20 cellular contexts compared by ENCODE assay signal in genomic region chr5:110969502-110969901, GRCh38.
DNase-seq lines count a peak whose midpoint lies in the region; TF ChIP-seq lines count a peak whose summit lies in the region.
"Had no signal": no experiment of that assay in that cellular context is flagged by ENCODE, and none has a peak within 500 bp of the region (broad histone marks: within the 10 kb centered on the region; RNA-seq: fewer than 3 reads in every experiment).

No MANE protein-coding gene starts in this region.

- DNase-seq in NCI-H187 treated with DMSO at 0.1 percent for 48 hours (lab: John Stamatoyannopoulos, UW) (peak; percentile 37), NCI-H187 (lab: John Stamatoyannopoulos, UW) (no peak), NCI-H1436 (lab: John Stamatoyannopoulos, UW) (peak; percentile 55), NCI-H345 treated with DMSO at 0.1 percent for 48 hours (lab: John Stamatoyannopoulos, UW; ENCODE audit: unreplicated experiment) (peak; percentile 54), epithelial cell of esophagus (ENCODE audit: low read depth) (peak; percentile 9), G401 (ENCODE audit: low spot score) (no peak)
- no peak for DNase-seq in stimulated activated CD4-positive, alpha-beta T cell treated with anti-CD3 and anti-CD28 coated beads, Interleukin-2, amount 100 ng/mL, for 24 hours
- no peak for DNase-seq in activated CD8-positive, alpha-beta memory T cell treated with anti-CD3 and anti-CD28 coated beads, Interleukin-2, amount 50 U/mL, for 4 hours
- DNase-seq: Calu3; CD4-positive, alpha-beta T cell; DMS79 treated with DMSO at 0.1 percent for 48 hours; Karpas-422; NCI-H2029; NCI-H2227 treated with DMSO at 0.1 percent for 48 hours; NCI-H526 treated with DMSO at 0.1 percent for 48 hours; OCI-M1; RPMI8226; SHP77 treated with DMSO at 0.1 percent for 48 hours; SK-N-SH had no signal

- no peak overlapping the region for H3K4me3 ChIP-seq in epithelial cell of esophagus (ENCODE audit: low read length)
- H3K4me3 ChIP-seq: HAP-1 had no signal

- TF ChIP-seq CTCF in epithelial cell of esophagus (IDR thresholded peaks at IDR 0.05; ENCODE audit: insufficient read depth, low read depth, low read length, missing control alignments) = no peak

- in situ Hi-C loops in G401 (cut with HindIII; ENCODE audit: low sequenced_read_pairs) = no loop called here

Comparison
In these comparisons a context has a peak if more than half of its experiments do, and no peak if none do; other contexts are left out.
1. DNase-seq: peak in NCI-H187 treated with DMSO at 0.1 percent for 48 hours (single experiment), NCI-H1436 (single experiment), NCI-H345 treated with DMSO at 0.1 percent for 48 hours (single experiment) and epithelial cell of esophagus (single experiment); none in NCI-H187 (0 of 2), stimulated activated CD4-positive, alpha-beta T cell treated with anti-CD3 and anti-CD28 coated beads, Interleukin-2, amount 100 ng/mL, for 24 hours (0 of 2), activated CD8-positive, alpha-beta memory T cell treated with anti-CD3 and anti-CD28 coated beads, Interleukin-2, amount 50 U/mL, for 4 hours (single experiment) and G401 (single experiment).